In genomic region chr6:17505767-17506280, GRCh38 we compare ENCODE assay signal across 18 cellular contexts.
DNase-seq lines count a peak whose midpoint lies in the region; ATAC-seq, FAIRE-seq and TF ChIP-seq lines count a peak whose summit lies in the region.
"Had no signal": no experiment of that assay in that cellular context is flagged by ENCODE, and none has a peak within 500 bp of the region (broad histone marks: within the 10 kb centered on the region; RNA-seq: fewer than 3 reads in every experiment).

No MANE protein-coding gene starts in this region.

- H3K27me3 ChIP-seq in astrocyte (ENCODE audit: insufficient read depth, low read length) (no peaks in the 10 kb centered on the region), gastroesophageal sphincter (no peaks in the 10 kb centered on the region), stomach smooth muscle (ENCODE audit: control insufficient read depth in 1 of 2, insufficient read depth in 2 of 2, low read length in 2 of 2) (no peaks in the 10 kb centered on the region), MM.1S (replicated peaks; ENCODE audit: insufficient read depth, low read length) (no peaks in the 10 kb centered on the region)
- H3K27me3 ChIP-seq: ovary had no signal

- H3K79me2 ChIP-seq in astrocyte (ENCODE audit: insufficient read depth, low read length) = no peaks in the 10 kb centered on the region
- no peaks in the 10 kb centered on the region for H3K79me2 ChIP-seq in MM.1S (ENCODE audit: low read length)

- H3F3A ChIP-seq in MM.1S (ENCODE audit: insufficient read depth, low read length) = no peaks in the 10 kb centered on the region

- H3K27ac ChIP-seq in astrocyte (ENCODE audit: low read depth, low read length) = peak overlapping the region; percentile 11
- H3K27ac ChIP-seq in gastroesophageal sphincter = peak overlapping the region in 3 of 4 donors; percentile 12 to 33 (median 30)
- peak overlapping the region; percentile 46 for H3K27ac ChIP-seq in stomach smooth muscle (ENCODE audit: low read length)
- no peak overlapping the region for H3K27ac ChIP-seq in MM.1S (ENCODE audit: low read length)
- H3K27ac ChIP-seq: ovary had no signal

- H2AFZ ChIP-seq in astrocyte (ENCODE audit: low read depth, low read length) (no peak overlapping the region), MM.1S (ENCODE audit: low read length) (no peak overlapping the region)

- no peak for TF ChIP-seq EP300 in gastroesophageal sphincter (IDR thresholded peaks at IDR 0.05)

- H4K20me1 ChIP-seq in astrocyte (ENCODE audit: insufficient read depth, low read length) (no peaks in the 10 kb centered on the region), MM.1S (ENCODE audit: insufficient read depth, low read length) (no peaks in the 10 kb centered on the region)

- FAIRE-seq in H54 (lab: Jason Lieb, UNC) = no peak
- peak; percentile 84 for FAIRE-seq in astrocyte (lab: Jason Lieb, UNC)
- FAIRE-seq: keratinocyte had no signal

- H3K27me3 Mint-ChIP-seq in astrocyte (ENCODE audit: low read depth, unreplicated experiment) (no peaks in the 10 kb centered on the region), T-helper 17 cell (peaks cover 23% of the 10 kb centered on the region)
- H3K27me3 Mint-ChIP-seq: type B pancreatic cell had no signal

- no peaks in the 10 kb centered on the region for H3K9me2 ChIP-seq in MM.1S (replicated peaks; ENCODE audit: insufficient read depth, low read length)

- ATAC-seq in gastroesophageal sphincter (peak; percentile 43), T-helper 17 cell (no peak)
- ATAC-seq: activated CD4-positive, alpha-beta T cell treated with anti-CD3 and anti-CD28 coated beads for 36 hours; mucosa of descending colon had no signal

- H3K4me2 ChIP-seq in astrocyte (ENCODE audit: low read length) (no peak overlapping the region), MM.1S (ENCODE audit: low read depth, low read length) (no peak overlapping the region)

- no peak overlapping the region for H3K4me3 ChIP-seq in astrocyte (ENCODE audit: insufficient read depth, low read depth, low read length)
- no peak overlapping the region for H3K4me3 ChIP-seq in gastroesophageal sphincter
- H3K4me3 ChIP-seq in stomach smooth muscle (ENCODE audit: low read length in 2 of 2) = no peak overlapping the region
- no peak overlapping the region for H3K4me3 ChIP-seq in MM.1S (ENCODE audit: low read length)
- H3K4me3 ChIP-seq: mucosa of descending colon, ovary had no signal

- peak; percentile 26 for DNase-seq in H54 (ENCODE audit: insufficient read length, low spot score)
- peak; percentile 52 for DNase-seq in astrocyte (ENCODE audit: low read depth)
- no peak for DNase-seq in MM.1S
- no peak for DNase-seq in NOMO-1 (lab: John Stamatoyannopoulos, UW; ENCODE audit: unreplicated experiment in 2 of 2)
- DNase-seq in T-helper 17 cell = no peak
- DNase-seq: activated CD4-positive, alpha-beta T cell treated with anti-CD3 and anti-CD28 coated beads for 36 hours; activated T-cell treated with anti-CD3 and anti-CD28 coated beads, Interleukin-2, amount 50 U/mL, for 1 hour; amygdala; CD8-positive, alpha-beta memory T cell; mucosa of descending colon; NCI-H2029 treated with DMSO at 0.1 percent for 48 hours; NCI-H526 treated with DMSO at 0.1 percent for 48 hours; ovary had no signal

- H3K36me3 Mint-ChIP-seq in astrocyte (ENCODE audit: low read depth, unreplicated experiment) (peaks cover 15% of the 10 kb centered on the region), T-helper 17 cell (ENCODE audit: low read depth) (no peaks in the 10 kb centered on the region)
- H3K36me3 Mint-ChIP-seq: CD8-positive, alpha-beta memory T cell had no signal

- TF ChIP-seq POLR2A in H54 (IDR thresholded peaks at IDR 0.05; ENCODE audit: low read depth, low read length) (no peak), gastroesophageal sphincter (IDR thresholded peaks at IDR 0.05) (no peak)

- H3K4me1 ChIP-seq in astrocyte (ENCODE audit: insufficient read depth, low read length) (peaks cover 6% of the 10 kb centered on the region), gastroesophageal sphincter (peaks cover 0 to 16% (median 0%) of the 10 kb centered on the region in 3 donors), stomach smooth muscle (ENCODE audit: control insufficient read depth, insufficient read depth, low read length) (peaks cover 15% of the 10 kb centered on the region), MM.1S (ENCODE audit: low read length) (no peaks in the 10 kb centered on the region)

- H3K36me3 ChIP-seq in astrocyte (ENCODE audit: insufficient read depth, low read length) (no peaks in the 10 kb centered on the region), gastroesophageal sphincter (peaks cover 0 to 24% of the 10 kb centered on the region in 2 donors), stomach smooth muscle (ENCODE audit: control insufficient read depth in 2 of 2, insufficient read depth in 2 of 2, low read length in 2 of 2) (peaks cover 5 to 10% of the 10 kb centered on the region in 2 donors), MM.1S (replicated peaks; ENCODE audit: insufficient read depth, low read length) (no peaks in the 10 kb centered on the region)
- H3K36me3 ChIP-seq: ovary had no signal

- WGBS in gastroesophageal sphincter (ENCODE audit: low coverage in 1 of 2), 2 donors = 87 to 88% methylated on average over 3 to 5 of the region's 5 CpGs

- H3K27ac Mint-ChIP-seq in astrocyte (ENCODE audit: unreplicated experiment) (peak overlapping the region; percentile 63), T-helper 17 cell (no peak overlapping the region)
- H3K27ac Mint-ChIP-seq: activated CD4-positive, alpha-beta T cell treated with anti-CD3 and anti-CD28 coated beads for 36 hours; T-helper 1 cell treated with Interleukin-12 subunit alpha and Interleukin-12 subunit beta and Interleukin-4 antibody, amounts not matched to agents 30 μg/mL and 1 μg/mL, for 36 hours; type B pancreatic cell had no signal

- H3K9me3 ChIP-seq in astrocyte (ENCODE audit: insufficient read depth, low read depth, low read length) = no peaks in the 10 kb centered on the region
- no peaks in the 10 kb centered on the region for H3K9me3 ChIP-seq in gastroesophageal sphincter
- H3K9me3 ChIP-seq in stomach smooth muscle (ENCODE audit: control insufficient read depth in 2 of 2, low read length in 2 of 2) = no peaks in the 10 kb centered on the region
- no peaks in the 10 kb centered on the region for H3K9me3 ChIP-seq in MM.1S (replicated peaks; ENCODE audit: insufficient read depth, low read length)
- no peaks in the 10 kb centered on the region for H3K9me3 ChIP-seq in T-helper 17 cell (ENCODE audit: control insufficient read depth, low read length, poor library complexity, severe bottlenecking)
- H3K9me3 ChIP-seq: mucosa of descending colon, ovary had no signal

- H3K9ac ChIP-seq in astrocyte (ENCODE audit: low read length) (no peak overlapping the region), stomach smooth muscle (ENCODE audit: low read length in 2 of 2) (no peak overlapping the region), MM.1S (ENCODE audit: low read length) (no peak overlapping the region)

- H3K9me3 Mint-ChIP-seq in astrocyte (ENCODE audit: unreplicated experiment) = no peaks in the 10 kb centered on the region
- H3K9me3 Mint-ChIP-seq: CD8-positive, alpha-beta memory T cell; T-helper 1 cell treated with Interleukin-12 subunit alpha and Interleukin-12 subunit beta and Interleukin-4 antibody, amounts not matched to agents 30 μg/mL and 1 μg/mL, for 36 hours had no signal

- H3K4me1 Mint-ChIP-seq in astrocyte (ENCODE audit: low read depth, unreplicated experiment) (peaks cover 8% of the 10 kb centered on the region), T-helper 17 cell (no peaks in the 10 kb centered on the region)
- H3K4me1 Mint-ChIP-seq: activated CD4-positive, alpha-beta T cell treated with anti-CD3 and anti-CD28 coated beads for 36 hours; CD8-positive, alpha-beta memory T cell had no signal

- H3K4me3 Mint-ChIP-seq in astrocyte (ENCODE audit: unreplicated experiment) = peak overlapping the region; percentile 36
- no peak overlapping the region for H3K4me3 Mint-ChIP-seq in T-helper 17 cell
- H3K4me3 Mint-ChIP-seq: activated CD4-positive, alpha-beta T cell treated with anti-CD3 and anti-CD28 coated beads for 36 hours; CD8-positive, alpha-beta memory T cell; T-helper 1 cell treated with Interleukin-12 subunit alpha and Interleukin-12 subunit beta and Interleukin-4 antibody, amounts not matched to agents 30 μg/mL and 1 μg/mL, for 36 hours; type B pancreatic cell had no signal

- TF ChIP-seq CTCF in astrocyte (IDR thresholded peaks at IDR 0.05; ENCODE audit: insufficient read depth, low read depth, low read length) (no peak), gastroesophageal sphincter (IDR thresholded peaks at IDR 0.05) (no peak), MM.1S (IDR thresholded peaks at IDR 0.05; ENCODE audit: low read length) (no peak)

Comparison
In these comparisons a context has a peak if more than half of its experiments do, and no peak if none do; other contexts are left out.
1. DNase-seq: peak in H54 (single experiment) and astrocyte (single experiment); none in MM.1S (single experiment), NOMO-1 (0 of 2) and T-helper 17 cell (0 of 3).